8 cellular contexts compared by ENCODE assay signal in genomic region chr16:74850027-74850426, GRCh38.
"Had no signal": no experiment of that assay in that cellular context is flagged by ENCODE, and none has a peak within 500 bp of the region (broad histone marks: within the 10 kb centered on the region; RNA-seq: fewer than 3 reads in every experiment).

No MANE protein-coding gene starts in this region.

- FAIRE-seq: H1, H54, HTR-8/SVneo had no signal

- DNase-seq: GM23248, H9, HCEC 1CT, KG1 had no signal

- H2AFZ ChIP-seq: GM23248 had no signal

- H3K27ac ChIP-seq: GM23248, HL-60 had no signal

- H3K9ac ChIP-seq: GM23248 had no signal

- H3K4me3 ChIP-seq: GM23248 had no signal
